8 cellular contexts compared by ENCODE assay signal in genomic region chr10:26781797-26782196, GRCh38.
DNase-seq lines count a peak whose midpoint lies in the region; ATAC-seq and TF ChIP-seq lines count a peak whose summit lies in the region.

No MANE protein-coding gene starts in this region.

- no peaks in the 10 kb centered on the region for H3K36me3 Mint-ChIP-seq in T-helper 17 cell (ENCODE audit: low read depth)
- peaks cover 5% of the 10 kb centered on the region for H3K36me3 Mint-ChIP-seq in nephron progenitor cell (ENCODE audit: low read depth)

- POLR2A ChIA-PET in HCT116 (lab: Charles Lee): interaction anchor here (1.8 kb wide), 1 partner anchor 26 kb away, joined by 4 read pairs; no protein-coding TSS in a partner anchor

- peak overlapping the region; percentile 71 for H3K4me2 ChIP-seq in HCT116 (ENCODE audit: low read length)

- intact Hi-C loops in HCT116 (cut with micrococcal nuclease): no loop called here

- TF ChIP-seq CTCF in HCT116 (IDR thresholded peaks at IDR 0.05 in 2 of 3, conservative IDR thresholded peaks at IDR 0.05 in 1 of 3; ENCODE audit: borderline replicate concordance in 1 of 3, insufficient read depth in 1 of 3, low read depth in 2 of 3, low read length in 2 of 3): no peak
- TF ChIP-seq CTCF in nephron progenitor cell (IDR thresholded peaks at IDR 0.05): no peak

- no peak for TF ChIP-seq RAD21 in HCT116 (IDR thresholded peaks at IDR 0.05; ENCODE audit: low read depth)

- BruUV-seq in HCT116 (replicated peaks; lab: Mats Ljungman, UMichigan): no TSS peak

- no peaks in the 10 kb centered on the region for H4K20me1 ChIP-seq in HCT116 (ENCODE audit: insufficient read depth)

- peak overlapping the region in 1 of 2 experiments; percentile 21; a peak in 1 of 4 replicates for H3K4me3 ChIP-seq in HCT116 (replicated peaks in 1 of 2; ENCODE audit: low read depth in 1 of 2, low read length in 2 of 2)

- peaks cover 36% of the 10 kb centered on the region for H3K79me2 ChIP-seq in HCT116 (ENCODE audit: insufficient read depth, low read length)

- peak overlapping the region; percentile 39 for H3K9ac ChIP-seq in HCT116 (ENCODE audit: low read length)

- CTCF ChIA-PET in HCT116 (lab: Charles Lee): no interaction called here

- H3K27ac Mint-ChIP-seq in T-helper 17 cell: peak overlapping the region; percentile 62
- H3K27ac Mint-ChIP-seq in nephron progenitor cell: no peak overlapping the region

- peaks cover 60% of the 10 kb centered on the region for H3K4me1 Mint-ChIP-seq in T-helper 17 cell
- H3K4me1 Mint-ChIP-seq in nephron progenitor cell: peaks cover 5% of the 10 kb centered on the region

- no peaks in the 10 kb centered on the region for H3K9me3 ChIP-seq in HCT116 (ENCODE audit: control insufficient read depth in 1 of 2, insufficient read depth in 1 of 2, low read depth in 1 of 2, low read length in 2 of 2)
- H3K9me3 ChIP-seq in T-helper 17 cell (ENCODE audit: control insufficient read depth, low read length, poor library complexity, severe bottlenecking): no peaks in the 10 kb centered on the region

- H3K27me3 ChIP-seq in HCT116 (ENCODE audit: insufficient read depth, low read length): no peaks in the 10 kb centered on the region

- no peaks in the 10 kb centered on the region for H3K27me3 Mint-ChIP-seq in T-helper 17 cell
- H3K27me3 Mint-ChIP-seq in nephron progenitor cell (ENCODE audit: low read depth, poor library complexity): no peaks in the 10 kb centered on the region

- no peaks in the 10 kb centered on the region for H3K9me3 Mint-ChIP-seq in nephron progenitor cell

- H3K9me2 ChIP-seq in HCT116 (ENCODE audit: insufficient read depth): no peaks in the 10 kb centered on the region

- RAD21 ChIA-PET in HCT116 (lab: Charles Lee; ENCODE audit: low non-redundant PET in 1 of 2, low total read pairs in 2 of 2, uncharacterized antibody in 2 of 2, unreplicated experiment in 2 of 2): no interaction called here

- no peak for TF ChIP-seq POLR2A in HCT116 (IDR thresholded peaks at IDR 0.05; ENCODE audit: borderline replicate concordance, extremely low read depth, insufficient read depth, insufficient read length)

- peak; percentile 68 for DNase-seq in CD1c-positive myeloid dendritic cell (ENCODE audit: extremely low spot score)
- DNase-seq in HCT116 (ENCODE audit: low read depth, low spot score): no peak
- DNase-seq in T-helper 17 cell: no peak
- peak; percentile 64 for DNase-seq in kidney tubule cell (ENCODE audit: low spot score)
- no peak for DNase-seq in T-helper 9 cell
- DNase-seq in activated CD8-positive, alpha-beta memory T cell treated with anti-CD3 and anti-CD28 coated beads, Interleukin-2, amount 50 U/mL, for 48 hours: no peak
- DNase-seq in DMS 273 (lab: John Stamatoyannopoulos, UW; ENCODE audit: unreplicated experiment): no peak
- no peak for DNase-seq in nephron progenitor cell

- H3K4me1 ChIP-seq in HCT116 (ENCODE audit: control insufficient read depth in 1 of 2, insufficient read depth in 2 of 2, low read length in 2 of 2): peaks cover 19 to 24% of the 10 kb centered on the region in 2 experiments

- no peak overlapping the region for H2AFZ ChIP-seq in HCT116 (ENCODE audit: low read depth, low read length, poor library complexity, severe bottlenecking)

- H3K27ac ChIP-seq in HCT116 (ENCODE audit: low read depth, low read length): peak overlapping the region; percentile 51

- H3K36me3 ChIP-seq in HCT116 (ENCODE audit: control insufficient read depth in 1 of 2, insufficient read depth in 2 of 2, low read length in 2 of 2): no peaks in the 10 kb centered on the region

- peak overlapping the region; percentile 15 for H3K4me3 Mint-ChIP-seq in T-helper 17 cell
- no peak overlapping the region for H3K4me3 Mint-ChIP-seq in nephron progenitor cell

- no peak for ATAC-seq in HCT116
- peak; percentile 8 for ATAC-seq in T-helper 17 cell

TF ChIP-seq in HCT116, 20 proteins besides CTCF, POLR2A, EP300 and RAD21:
- TF ChIP-seq ZNF274 (IDR thresholded peaks at IDR 0.05; ENCODE audit: low read depth, low read length) (no peak), YY1 (IDR thresholded peaks at IDR 0.05; ENCODE audit: extremely low read depth, insufficient replicate concordance, low read depth, low read length) (no peak), SP1 (IDR thresholded peaks at IDR 0.05; ENCODE audit: low read depth) (no peak), ELF1 (IDR thresholded peaks at IDR 0.05; ENCODE audit: borderline replicate concordance, low read depth) (no peak), EZH2phosphoT487 (IDR thresholded peaks at IDR 0.05; ENCODE audit: borderline replicate concordance) (no peak), CBX3 (IDR thresholded peaks at IDR 0.05; ENCODE audit: low read depth) (no peak)

Comparison
In these comparisons a context has a peak if more than half of its experiments do, and no peak if none do; other contexts are left out.
1. DNase-seq: peak in CD1c-positive myeloid dendritic cell (single experiment) and kidney tubule cell (single experiment); none in HCT116 (single experiment), T-helper 17 cell (0 of 3), T-helper 9 cell (single experiment), activated CD8-positive, alpha-beta memory T cell treated with anti-CD3 and anti-CD28 coated beads, Interleukin-2, amount 50 U/mL, for 48 hours (single experiment), DMS 273 (single experiment) and nephron progenitor cell (single experiment).